In the genomic region with DNA sequence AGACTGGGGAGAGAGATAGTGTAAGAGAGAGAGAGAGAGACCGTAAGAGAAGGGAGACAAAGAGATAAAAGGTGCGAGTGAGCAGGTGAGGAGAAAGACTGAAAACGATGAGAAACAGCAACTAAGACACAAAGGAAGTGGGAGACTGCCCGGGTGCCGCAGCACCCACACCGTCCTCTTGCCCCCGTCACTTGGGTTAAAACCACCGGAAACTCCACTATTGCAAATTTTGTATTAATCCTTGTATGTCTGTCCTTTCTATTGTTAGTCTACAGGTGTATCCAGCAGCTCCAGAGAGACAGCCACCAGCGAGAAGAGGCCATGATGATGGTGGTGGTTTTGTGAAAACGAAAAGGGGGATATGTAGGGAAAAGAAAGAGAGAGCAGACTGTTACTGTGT, we compare ENCODE assay signal across 7 cellular contexts.
A peak's percentile ranks its signal among the peaks of the same experiment; 100 is the strongest.
DNase-seq lines count a peak whose midpoint lies in the region; ATAC-seq lines count a peak whose summit lies in the region.
"Not testable (repeated sequence)": the region's sequence is repeated elsewhere in the genome, so short reads cannot be mapped to it uniquely, and the experiment has no call there.

No MANE protein-coding gene starts in this region.

- CTCF ChIA-PET in activated naive CD4-positive, alpha-beta T cell treated with anti-CD3 and anti-CD28 coated beads, Interleukin-2, amount 10 ng/mL, durations not matched to agents 7 days and 5 days (lab: Charles Lee), result not testable (repeated sequence)

- H3K27ac Mint-ChIP-seq in activated naive CD4-positive, alpha-beta T cell treated with anti-CD3 and anti-CD28 coated beads, Interleukin-2, amount 10 ng/mL, durations not matched to agents 7 days and 5 days, result peak overlapping the region; percentile 90
- H3K27ac Mint-ChIP-seq in central memory CD8-positive, alpha-beta T cell (ENCODE audit: low read depth); natural killer cell treated with Interleukin-12 subunit alpha and Interleukin-12 subunit beta and Interleukin-15 and Interleukin-18, amount 100 ng/mL, for 72 hours: not testable (repeated sequence)

- ATAC-seq in central memory CD8-positive, alpha-beta T cell (replicated peaks; ENCODE audit: extremely low read depth, poor library complexity, severe bottlenecking); natural killer cell treated with Interleukin-12 subunit alpha and Interleukin-12 subunit beta and Interleukin-15 and Interleukin-18, amount 100 ng/mL, for 72 hours: not testable (repeated sequence)

- DNase-seq in Jurkat, Clone E6-1 (ENCODE audit: low read depth, low spot score), result peak; percentile 44
- peak; percentile 4 for DNase-seq in T-helper 22 cell (ENCODE audit: low read depth)
- DNase-seq in activated CD4-positive, alpha-beta T cell treated with anti-CD3 and anti-CD28 coated beads, Interleukin-2, amount 50 U/mL, for 48 hours, result peak; percentile 11 to 23
- DNase-seq in activated T-cell treated with anti-CD3 and anti-CD28 coated beads, Interleukin-2, amount 50 U/mL, for 48 hours, result peak; percentile 26 to 33
- DNase-seq in activated naive CD4-positive, alpha-beta T cell treated with anti-CD3 and anti-CD28 coated beads, Interleukin-2, amount 10 ng/mL, durations not matched to agents 7 days and 5 days, result peak; percentile 23
- DNase-seq in central memory CD8-positive, alpha-beta T cell (ENCODE audit: low spot score in 2 of 2); natural killer cell treated with Interleukin-12 subunit alpha and Interleukin-12 subunit beta and Interleukin-15 and Interleukin-18, amount 100 ng/mL, for 72 hours (ENCODE audit: low spot score): not testable (repeated sequence)

- not testable (repeated sequence) for H3K36me3 Mint-ChIP-seq in activated naive CD4-positive, alpha-beta T cell treated with anti-CD3 and anti-CD28 coated beads, Interleukin-2, amount 10 ng/mL, durations not matched to agents 7 days and 5 days; central memory CD8-positive, alpha-beta T cell (ENCODE audit: insufficient read depth); natural killer cell treated with Interleukin-12 subunit alpha and Interleukin-12 subunit beta and Interleukin-15 and Interleukin-18, amount 100 ng/mL, for 72 hours

- peaks cover 15% of the 10 kb centered on the region for H3K27me3 Mint-ChIP-seq in activated naive CD4-positive, alpha-beta T cell treated with anti-CD3 and anti-CD28 coated beads, Interleukin-2, amount 10 ng/mL, durations not matched to agents 7 days and 5 days
- H3K27me3 Mint-ChIP-seq in central memory CD8-positive, alpha-beta T cell, result peaks cover 40% of the 10 kb centered on the region
- H3K27me3 Mint-ChIP-seq in natural killer cell treated with Interleukin-12 subunit alpha and Interleukin-12 subunit beta and Interleukin-15 and Interleukin-18, amount 100 ng/mL, for 72 hours, result peaks cover 27 to 29% of the 10 kb centered on the region in 2 donors

- H3K4me3 Mint-ChIP-seq in activated naive CD4-positive, alpha-beta T cell treated with anti-CD3 and anti-CD28 coated beads, Interleukin-2, amount 10 ng/mL, durations not matched to agents 7 days and 5 days, result peak overlapping the region; percentile 60
- peak overlapping the region; percentile 46 for H3K4me3 Mint-ChIP-seq in central memory CD8-positive, alpha-beta T cell
- peak overlapping the region; percentile 8 for H3K4me3 Mint-ChIP-seq in natural killer cell treated with Interleukin-12 subunit alpha and Interleukin-12 subunit beta and Interleukin-15 and Interleukin-18, amount 100 ng/mL, for 72 hours

- H3K4me3 ChIP-seq in Jurkat, Clone E6-1 (ENCODE audit: low read length), result peak overlapping the region; percentile 32

- not testable (repeated sequence) for H3K9me3 Mint-ChIP-seq in activated naive CD4-positive, alpha-beta T cell treated with anti-CD3 and anti-CD28 coated beads, Interleukin-2, amount 10 ng/mL, durations not matched to agents 7 days and 5 days; central memory CD8-positive, alpha-beta T cell; natural killer cell treated with Interleukin-12 subunit alpha and Interleukin-12 subunit beta and Interleukin-15 and Interleukin-18, amount 100 ng/mL, for 72 hours

- not testable (repeated sequence) for H3K4me1 Mint-ChIP-seq in activated naive CD4-positive, alpha-beta T cell treated with anti-CD3 and anti-CD28 coated beads, Interleukin-2, amount 10 ng/mL, durations not matched to agents 7 days and 5 days; central memory CD8-positive, alpha-beta T cell; natural killer cell treated with Interleukin-12 subunit alpha and Interleukin-12 subunit beta and Interleukin-15 and Interleukin-18, amount 100 ng/mL, for 72 hours (ENCODE audit: low read depth in 2 of 2)

Comparison
In these comparisons a context has a peak if more than half of its experiments do, and no peak if none do; other contexts are left out.
1. H3K4me3 Mint-ChIP-seq: peak in every context shown above with its lines; median percentile 60 in activated naive CD4-positive, alpha-beta T cell treated with anti-CD3 and anti-CD28 coated beads, Interleukin-2, amount 10 ng/mL, durations not matched to agents 7 days and 5 days; 46 in central memory CD8-positive, alpha-beta T cell; 8 in natural killer cell treated with Interleukin-12 subunit alpha and Interleukin-12 subunit beta and Interleukin-15 and Interleukin-18, amount 100 ng/mL, for 72 hours.